Comparison of ENCODE assay signal across 9 cellular contexts in the genomic region with DNA sequence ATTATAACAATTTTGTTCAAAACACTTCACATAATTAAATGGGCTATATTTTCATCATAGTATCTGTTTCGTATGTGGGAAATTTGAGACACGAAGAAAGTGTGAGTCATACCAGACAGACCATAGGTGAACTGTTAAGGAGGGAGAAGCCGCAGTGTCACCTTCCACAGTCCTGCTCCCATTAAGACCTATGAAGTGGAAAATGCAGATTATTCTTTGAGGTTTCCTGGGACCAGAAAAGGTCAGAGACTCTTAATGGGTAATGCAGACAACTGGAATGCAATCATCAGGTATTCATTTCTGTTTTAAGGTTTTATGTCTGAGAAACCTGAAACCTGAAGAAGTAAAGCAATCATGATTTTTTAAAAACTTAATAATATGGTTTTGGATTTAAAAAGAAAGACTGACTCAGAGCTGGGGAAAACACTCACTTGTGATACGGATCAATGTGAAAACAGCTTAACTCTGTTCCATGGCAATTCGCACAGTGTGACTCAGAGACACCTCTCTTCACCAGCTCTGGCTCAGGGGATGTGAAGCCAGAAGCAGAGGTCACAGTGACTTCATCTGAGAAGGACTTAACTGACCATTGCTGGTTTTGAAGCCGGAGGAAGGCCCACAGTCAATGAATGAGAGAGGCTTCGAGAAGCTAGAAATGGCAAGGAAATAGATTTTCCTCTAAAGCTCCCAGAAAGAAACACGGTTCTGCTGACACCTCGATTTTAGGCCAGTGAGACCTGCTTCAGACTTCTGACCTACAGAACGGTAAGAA. TPM values are rescaled to one million over a fixed set of nuclear protein-coding genes. Genes with fewer than 3 reads are reported as not detected.
DNase-seq lines count a peak whose midpoint lies in the region; ATAC-seq and TF ChIP-seq lines count a peak whose summit lies in the region.
"Had no signal": no experiment of that assay in that cellular context is flagged by ENCODE, and none has a peak within 500 bp of the region (broad histone marks: within the 10 kb centered on the region; RNA-seq: fewer than 3 reads in every experiment).

No MANE protein-coding gene starts in this region.

- peak overlapping the region in 1 of 5 donors; percentile 10 for H3K4me3 Mint-ChIP-seq in immature natural killer cell
- H3K4me3 Mint-ChIP-seq: natural killer cell had no signal

- H3K9me3 Mint-ChIP-seq in activated naive CD4-positive, alpha-beta T cell treated with anti-CD3 and anti-CD28 coated beads, Interleukin-2, amount 50 U/mL, for 72 hours: no peaks in the 10 kb centered on the region
- H3K9me3 Mint-ChIP-seq in immature natural killer cell: no peaks in the 10 kb centered on the region
- H3K9me3 Mint-ChIP-seq: natural killer cell had no signal

- peak; percentile 60 for ATAC-seq in HG03066 (IDR thresholded peaks at IDR 0.05; ENCODE audit: low read depth, unreplicated experiment)
- peak; percentile 83 to 87 for ATAC-seq in activated naive CD4-positive, alpha-beta T cell treated with anti-CD3 and anti-CD28 coated beads, Interleukin-2, amount 50 U/mL, for 72 hours
- ATAC-seq in Right ventricle myocardium superior (ENCODE audit: poor library complexity): no peak

- CTCF ChIA-PET in RWPE1 (lab: Yijun Ruan, JAX): no interaction called here

- POLR2A ChIA-PET in RWPE1 (lab: Yijun Ruan, JAX; ENCODE audit: low non-redundant PET): no interaction called here

- DNase-seq in activated CD8-positive, alpha-beta memory T cell treated with anti-CD3 and anti-CD28 coated beads, Interleukin-2, amount 50 U/mL, for 48 hours: peak; percentile 70
- no peak for DNase-seq in activated CD8-positive, alpha-beta memory T cell treated with anti-CD3 and anti-CD28 coated beads for 24 hours
- peak; percentile 49 to 71 for DNase-seq in activated naive CD4-positive, alpha-beta T cell treated with anti-CD3 and anti-CD28 coated beads, Interleukin-2, amount 50 U/mL, for 72 hours (ENCODE audit: low spot score in 2 of 2)
- peak; percentile 64 for DNase-seq in stimulated activated CD4-positive, alpha-beta T cell treated with anti-CD3 and anti-CD28 coated beads, Interleukin-4, amount 100 ng/mL, for 24 hours
- no peak for DNase-seq in Right ventricle myocardium superior
- no peak for DNase-seq in immature natural killer cell
- no peak for DNase-seq in RWPE1 (ENCODE audit: low spot score)
- DNase-seq: natural killer cell had no signal

- intact Hi-C loops in Right ventricle myocardium superior (cut with DNase I): no loop called here

- no peak for TF ChIP-seq CTCF in RWPE1 (conservative IDR thresholded peaks at IDR 0.05; ENCODE audit: low read depth)

- no peak overlapping the region for H3K27ac ChIP-seq in RWPE1

- H3K27ac Mint-ChIP-seq in activated naive CD4-positive, alpha-beta T cell treated with anti-CD3 and anti-CD28 coated beads, Interleukin-2, amount 50 U/mL, for 72 hours: peak overlapping the region; percentile 92
- peak overlapping the region in 1 of 6 donors; percentile 12 for H3K27ac Mint-ChIP-seq in immature natural killer cell
- H3K27ac Mint-ChIP-seq: natural killer cell had no signal

- H3K36me3 Mint-ChIP-seq in activated naive CD4-positive, alpha-beta T cell treated with anti-CD3 and anti-CD28 coated beads, Interleukin-2, amount 50 U/mL, for 72 hours: peaks cover 5 to 7% of the 10 kb centered on the region in 2 donors
- H3K36me3 Mint-ChIP-seq in immature natural killer cell: no peaks in the 10 kb centered on the region
- H3K36me3 Mint-ChIP-seq: natural killer cell had no signal

- H3K4me1 Mint-ChIP-seq in immature natural killer cell: peaks cover 3 to 10% of the 10 kb centered on the region in 2 donors

- peaks cover 0 to 3% (median 2%) of the 10 kb centered on the region in 3 donors for H3K27me3 Mint-ChIP-seq in immature natural killer cell (ENCODE audit: low read depth in 3 of 3)

RNA-seq across cellular contexts. Expression of gene GCNT1, which starts 17.2 kb away (rescaled TPM):
- total RNA-seq in activated naive CD4-positive, alpha-beta T cell treated with anti-CD3 and anti-CD28 coated beads, Interleukin-2, amount 50 U/mL, for 72 hours: 1 to 10 TPM; 3.8 to 4.8 TPM
- 3.0 TPM for total RNA-seq in Right ventricle myocardium superior
- 10 to 100 TPM in 1 of 3 donors, 1 to 10 TPM in 2; 4.8 to 18.9 (median 9.1) TPM for polyA plus RNA-seq in immature natural killer cell

RNA-seq across cellular contexts. Expression of gene RFK, which starts 47.5 kb away (rescaled TPM):
- total RNA-seq in activated naive CD4-positive, alpha-beta T cell treated with anti-CD3 and anti-CD28 coated beads, Interleukin-2, amount 50 U/mL, for 72 hours: 10 to 100 TPM in 1 of 2 donors, 1 to 10 TPM in 1; 5.8 to 12.2 TPM
- 24.4 TPM for total RNA-seq in Right ventricle myocardium superior
- polyA plus RNA-seq in immature natural killer cell: 10 to 100 TPM in 2 of 3 donors, 1 to 10 TPM in 1; 7.8 to 21.3 (median 20.0) TPM

Comparison
In these comparisons a context has a peak if more than half of its experiments do, and no peak if none do; other contexts are left out.
1. DNase-seq: peak in activated CD8-positive, alpha-beta memory T cell treated with anti-CD3 and anti-CD28 coated beads, Interleukin-2, amount 50 U/mL, for 48 hours (single experiment), activated naive CD4-positive, alpha-beta T cell treated with anti-CD3 and anti-CD28 coated beads, Interleukin-2, amount 50 U/mL, for 72 hours (2 of 2) and stimulated activated CD4-positive, alpha-beta T cell treated with anti-CD3 and anti-CD28 coated beads, Interleukin-4, amount 100 ng/mL, for 24 hours (single experiment); none in activated CD8-positive, alpha-beta memory T cell treated with anti-CD3 and anti-CD28 coated beads for 24 hours (single experiment), Right ventricle myocardium superior (single experiment), immature natural killer cell (0 of 3) and RWPE1 (single experiment).